10 cellular contexts compared by ENCODE assay signal in the genomic region with DNA sequence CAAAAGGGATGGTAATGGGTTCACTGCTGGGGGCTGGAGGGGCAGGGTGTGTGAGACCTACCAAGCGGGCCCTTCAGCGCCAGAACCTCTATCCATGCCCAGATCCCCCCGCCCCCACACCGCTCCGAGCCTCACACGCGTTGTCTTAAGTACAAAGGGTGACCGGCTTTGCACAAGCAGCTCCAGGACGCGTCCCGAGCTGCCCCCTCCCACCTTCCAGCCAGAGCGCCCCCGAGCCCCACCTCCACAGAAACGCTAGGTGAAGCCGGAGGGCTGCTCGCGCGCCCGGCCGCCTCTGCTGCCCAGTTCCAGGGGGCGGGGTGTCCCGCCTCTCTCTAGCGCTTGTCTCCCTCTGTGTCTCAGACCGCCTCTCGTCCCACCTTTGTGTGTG. TPM values are rescaled to one million over a fixed set of nuclear protein-coding genes. Genes with fewer than 3 reads are reported as not detected.
DNase-seq lines count a peak whose midpoint lies in the region; ATAC-seq and TF ChIP-seq lines count a peak whose summit lies in the region.
"Had no signal": no experiment of that assay in that cellular context is flagged by ENCODE, and none has a peak within 500 bp of the region (broad histone marks: within the 10 kb centered on the region; RNA-seq: fewer than 3 reads in every experiment).

No MANE protein-coding gene starts in this region.

- no peaks in the 10 kb centered on the region for H3K9me3 Mint-ChIP-seq in activated naive CD8-positive, alpha-beta T cell treated with anti-CD3 and anti-CD28 coated beads, Interleukin-2, amount 50 U/mL, for 24 hours

- H3K4me1 ChIP-seq in left lung (peaks cover 11 to 33% of the 10 kb centered on the region in 2 donors), suprapubic skin (peaks cover 29% of the 10 kb centered on the region)

- H3K9me3 ChIP-seq in left lung (no peaks in the 10 kb centered on the region), suprapubic skin (no peaks in the 10 kb centered on the region)

- H3K27me3 ChIP-seq in left lung (peaks cover 57 to 98% of the 10 kb centered on the region in 2 donors), suprapubic skin (peaks cover 75% of the 10 kb centered on the region)

- peak overlapping the region; percentile 66 for H3K4me3 Mint-ChIP-seq in activated naive CD8-positive, alpha-beta T cell treated with anti-CD3 and anti-CD28 coated beads, Interleukin-2, amount 50 U/mL, for 24 hours

- H3K4me3 ChIP-seq in left lung (peak overlapping the region; percentile 17 to 31), suprapubic skin (peak overlapping the region; percentile 54)

- H3K36me3 ChIP-seq in left lung (no peaks in the 10 kb centered on the region), suprapubic skin (no peaks in the 10 kb centered on the region)

- TF ChIP-seq EP300 in suprapubic skin (IDR thresholded peaks at IDR 0.05): no peak

- TF ChIP-seq CTCF in left lung (IDR thresholded peaks at IDR 0.05) (no peak), suprapubic skin (IDR thresholded peaks at IDR 0.05) (no peak)

- peaks cover 50% of the 10 kb centered on the region for H3K27me3 Mint-ChIP-seq in activated naive CD8-positive, alpha-beta T cell treated with anti-CD3 and anti-CD28 coated beads, Interleukin-2, amount 50 U/mL, for 24 hours

- H3K27ac ChIP-seq in left lung (no peak overlapping the region), suprapubic skin (no peak overlapping the region)
- H3K27ac ChIP-seq: C4-2B had no signal

- no peak overlapping the region for H3K27ac Mint-ChIP-seq in activated naive CD8-positive, alpha-beta T cell treated with anti-CD3 and anti-CD28 coated beads, Interleukin-2, amount 50 U/mL, for 24 hours

- intact Hi-C loops in cardiac septum (cut with DNase I) (loop anchor here (2.0 kb wide), 1 partner anchor 224 kb away; no protein-coding TSS in a partner anchor), left ventricle myocardium superior (cut with micrococcal nuclease) (no loop called here), left lung (cut with DNase I) (no loop called here)

- peaks cover 3% of the 10 kb centered on the region for H3K4me1 Mint-ChIP-seq in activated naive CD8-positive, alpha-beta T cell treated with anti-CD3 and anti-CD28 coated beads, Interleukin-2, amount 50 U/mL, for 24 hours

- 0% methylated on average over 3 of the region's 25 CpGs for WGBS in suprapubic skin

- TF ChIP-seq POLR2A in suprapubic skin (IDR thresholded peaks at IDR 0.05): no peak

- H3K36me3 Mint-ChIP-seq in activated naive CD8-positive, alpha-beta T cell treated with anti-CD3 and anti-CD28 coated beads, Interleukin-2, amount 50 U/mL, for 24 hours (ENCODE audit: low read depth): no peaks in the 10 kb centered on the region

- DNase-seq in cardiac septum (ENCODE audit: low spot score) (peak; percentile 55), left ventricle myocardium superior (no peak), left lung (peak in 1 of 2 donors; percentile 65), suprapubic skin (ENCODE audit: low spot score in 2 of 2) (peak; percentile 59 to 77), medulla oblongata (ENCODE audit: extremely low spot score) (no peak), NCI-H524 treated with DMSO at 0.1 percent for 48 hours (lab: John Stamatoyannopoulos, UW) (no peak)
- DNase-seq in activated naive CD8-positive, alpha-beta T cell treated with anti-CD3 and anti-CD28 coated beads, Interleukin-2, amount 50 U/mL, for 24 hours: no peak
- DNase-seq: NCI-H187 treated with DMSO at 0.1 percent for 48 hours had no signal

- ATAC-seq in left ventricle myocardium superior: no peak
- ATAC-seq in activated naive CD8-positive, alpha-beta T cell treated with anti-CD3 and anti-CD28 coated beads, Interleukin-2, amount 50 U/mL, for 24 hours: no peak
- peak; percentile 42 for ATAC-seq in left lung
- no peak for ATAC-seq in GM21447 (IDR thresholded peaks at IDR 0.05; ENCODE audit: unreplicated experiment)

RNA-seq across cellular contexts. Expression of a gene that starts 1.2 kb away (rescaled TPM):
- total RNA-seq in cardiac septum: not detected
- not detected for total RNA-seq in left ventricle myocardium superior
- 1 to 10 TPM; 3.2 to 5.5 TPM for total RNA-seq in left lung
- total RNA-seq in suprapubic skin: 1 to 10 TPM; 1.1 to 3.9 (median 1.8) TPM

Comparison
In these comparisons a context has a peak if more than half of its experiments do, and no peak if none do; other contexts are left out.
1. DNase-seq: peak in cardiac septum (single experiment) and suprapubic skin (2 of 2); none in left ventricle myocardium superior (single experiment), activated naive CD8-positive, alpha-beta T cell treated with anti-CD3 and anti-CD28 coated beads, Interleukin-2, amount 50 U/mL, for 24 hours (single experiment), medulla oblongata (single experiment) and NCI-H524 treated with DMSO at 0.1 percent for 48 hours (single experiment).